ENCODE assay signal across 12 cellular contexts in the genomic region with DNA sequence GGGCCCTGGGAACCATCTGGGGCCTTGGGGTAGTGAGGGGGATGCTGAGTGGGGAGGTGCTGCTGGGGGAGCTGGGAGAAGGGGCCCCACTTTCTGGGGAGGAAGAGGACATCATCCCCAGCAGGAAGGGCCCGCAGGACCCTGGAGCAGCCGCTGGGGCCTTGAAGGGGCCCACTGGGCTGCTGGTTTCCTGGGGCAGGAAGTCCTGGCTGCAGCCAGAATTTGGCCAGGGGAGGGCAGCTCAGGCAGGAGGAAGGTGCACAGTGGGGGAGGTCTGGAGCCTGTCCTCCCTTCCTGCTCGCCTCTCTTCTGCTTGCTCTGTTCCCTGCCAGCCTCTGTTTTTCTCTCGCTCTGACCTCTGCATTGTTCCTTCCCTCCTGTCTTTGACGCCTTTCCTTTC. TPM values are rescaled to one million over a fixed set of nuclear protein-coding genes. Genes with fewer than 3 reads are reported as not detected.
DNase-seq lines count a peak whose midpoint lies in the region; ATAC-seq and TF ChIP-seq lines count a peak whose summit lies in the region.
"Had no signal": no experiment of that assay in that cellular context is flagged by ENCODE, and none has a peak within 500 bp of the region (broad histone marks: within the 10 kb centered on the region; RNA-seq: fewer than 3 reads in every experiment).

No MANE protein-coding gene starts in this region.

- H4K5ac ChIP-seq in mesendoderm (ENCODE audit: low read length): no peak overlapping the region

- WGBS in mesendoderm (ENCODE audit: extremely low coverage, insufficient coverage, low lambda C conversion rate): no CpG with 5 or more reads among the region's 5 CpGs

- peak overlapping the region; percentile 41 for H2BK5ac ChIP-seq in mesendoderm (ENCODE audit: low read length)

- no peaks in the 10 kb centered on the region for H3K36me3 ChIP-seq in mesendoderm (ENCODE audit: control insufficient read depth, insufficient read depth, low read length)
- H3K36me3 ChIP-seq: BE2C had no signal

- H2BK15ac ChIP-seq in mesendoderm (replicated peaks; ENCODE audit: low read depth): no peak overlapping the region

- no peaks in the 10 kb centered on the region for H3K79me1 ChIP-seq in mesendoderm (ENCODE audit: low read length)

- DNase-seq in Daoy (ENCODE audit: low read depth) (peak; percentile 28), NB4 (ENCODE audit: low read depth) (peak; percentile 92), choroid plexus epithelial cell (ENCODE audit: low read depth) (peak; percentile 31), mesendoderm (peak; percentile 84)
- DNase-seq: activated naive CD4-positive, alpha-beta T cell treated with anti-CD3 and anti-CD28 coated beads for 36 hours; BE2C had no signal

- no peak for TF ChIP-seq POLR2A in NB4 (IDR thresholded peaks at IDR 0.05; ENCODE audit: extremely low read depth, insufficient read length)

- no peak overlapping the region for H2BK120ac ChIP-seq in mesendoderm (ENCODE audit: low read depth, low read length)

- no peak overlapping the region for H3K4ac ChIP-seq in mesendoderm (ENCODE audit: low read depth, low read length)

- peak overlapping the region; percentile 24 for H3K9ac ChIP-seq in mesendoderm (ENCODE audit: low read length)

- peaks cover 13% of the 10 kb centered on the region for H3K4me1 ChIP-seq in mesendoderm (ENCODE audit: control insufficient read depth, low read depth, low read length)
- H3K4me1 ChIP-seq: BE2C had no signal

- H3K4me2 ChIP-seq in mesendoderm (ENCODE audit: low read length): no peak overlapping the region
- H3K4me2 ChIP-seq: hepatocyte had no signal

- H3K27me3 ChIP-seq in mesendoderm (ENCODE audit: insufficient read depth, low read length, poor library complexity): no peaks in the 10 kb centered on the region
- H3K27me3 ChIP-seq: BE2C, hepatocyte had no signal

- H3K27ac ChIP-seq in mesendoderm (ENCODE audit: low read depth, low read length): peak overlapping the region; percentile 81
- H3K27ac ChIP-seq: hepatocyte had no signal

- H4K8ac ChIP-seq in mesendoderm (ENCODE audit: low read depth, low read length): no peak overlapping the region

- H3K79me2 ChIP-seq in mesendoderm (ENCODE audit: control insufficient read depth, insufficient read depth, low read length): no peaks in the 10 kb centered on the region
- H3K79me2 ChIP-seq: hepatocyte had no signal

- peak overlapping the region; percentile 46 for H3K18ac ChIP-seq in mesendoderm (ENCODE audit: low read length)

- H3K56ac ChIP-seq in mesendoderm (ENCODE audit: low read length): peak overlapping the region; percentile 68

- TF ChIP-seq CTCF in NB4 (IDR thresholded peaks at IDR 0.05; ENCODE audit: low read depth, low read length): no peak
- no peak for TF ChIP-seq CTCF in choroid plexus epithelial cell (conservative IDR thresholded peaks at IDR 0.05; ENCODE audit: low read depth, low read length)

- H2AK5ac ChIP-seq in mesendoderm (ENCODE audit: low read length): no peak overlapping the region

- H3K23ac ChIP-seq in mesendoderm (ENCODE audit: low read length): no peak overlapping the region

- no peak for ATAC-seq in HG03342 (IDR thresholded peaks at IDR 0.05; ENCODE audit: unreplicated experiment)
- no peak for ATAC-seq in GM21717 (IDR thresholded peaks at IDR 0.05; ENCODE audit: unreplicated experiment)
- no peak for ATAC-seq in GM21529 (IDR thresholded peaks at IDR 0.05; ENCODE audit: unreplicated experiment)
- no peak for ATAC-seq in GM19467 (IDR thresholded peaks at IDR 0.05; ENCODE audit: unreplicated experiment)

- H3K4me3 ChIP-seq in NB4 (ENCODE audit: low read depth, low read length): peak overlapping the region; percentile 21
- no peak overlapping the region for H3K4me3 ChIP-seq in choroid plexus epithelial cell (ENCODE audit: low read depth, low read length)
- no peak overlapping the region for H3K4me3 ChIP-seq in mesendoderm (ENCODE audit: low read length)
- H3K4me3 ChIP-seq: hepatocyte had no signal

RNA-seq across cellular contexts. Expression of a gene that starts 23.8 kb away (rescaled TPM):
- 1.3 and 1.4 TPM in 2 replicates for total RNA-seq in Daoy (2014; rRNA removed; shearing (Covaris generic))
- polyA plus RNA-seq in mesendoderm (2013, experiment 1 of 2): 3.4 TPM
- polyA plus RNA-seq in mesendoderm (2013, experiment 2 of 2): 3.5 TPM

RNA-seq across cellular contexts. Expression of a gene that starts 51.5 kb away (rescaled TPM):
- total RNA-seq in Daoy (2014; rRNA removed; shearing (Covaris generic)): not detected in 2 replicates
- polyA plus RNA-seq in mesendoderm (2013, experiment 1 of 2): not detected
- not detected for polyA plus RNA-seq in mesendoderm (2013, experiment 2 of 2)
- total RNA-seq: activated naive CD4-positive, alpha-beta T cell treated with anti-CD3 and anti-CD28 coated beads for 36 hours; dermis microvascular lymphatic vessel endothelial cell had no signal

Comparison
In these comparisons a context has a peak if more than half of its experiments do, and no peak if none do; other contexts are left out.
1. DNase-seq: peak in every context shown above with its lines; median percentile 92 in NB4; 84 in mesendoderm; 31 in choroid plexus epithelial cell; 28 in Daoy.